In the genomic region with DNA sequence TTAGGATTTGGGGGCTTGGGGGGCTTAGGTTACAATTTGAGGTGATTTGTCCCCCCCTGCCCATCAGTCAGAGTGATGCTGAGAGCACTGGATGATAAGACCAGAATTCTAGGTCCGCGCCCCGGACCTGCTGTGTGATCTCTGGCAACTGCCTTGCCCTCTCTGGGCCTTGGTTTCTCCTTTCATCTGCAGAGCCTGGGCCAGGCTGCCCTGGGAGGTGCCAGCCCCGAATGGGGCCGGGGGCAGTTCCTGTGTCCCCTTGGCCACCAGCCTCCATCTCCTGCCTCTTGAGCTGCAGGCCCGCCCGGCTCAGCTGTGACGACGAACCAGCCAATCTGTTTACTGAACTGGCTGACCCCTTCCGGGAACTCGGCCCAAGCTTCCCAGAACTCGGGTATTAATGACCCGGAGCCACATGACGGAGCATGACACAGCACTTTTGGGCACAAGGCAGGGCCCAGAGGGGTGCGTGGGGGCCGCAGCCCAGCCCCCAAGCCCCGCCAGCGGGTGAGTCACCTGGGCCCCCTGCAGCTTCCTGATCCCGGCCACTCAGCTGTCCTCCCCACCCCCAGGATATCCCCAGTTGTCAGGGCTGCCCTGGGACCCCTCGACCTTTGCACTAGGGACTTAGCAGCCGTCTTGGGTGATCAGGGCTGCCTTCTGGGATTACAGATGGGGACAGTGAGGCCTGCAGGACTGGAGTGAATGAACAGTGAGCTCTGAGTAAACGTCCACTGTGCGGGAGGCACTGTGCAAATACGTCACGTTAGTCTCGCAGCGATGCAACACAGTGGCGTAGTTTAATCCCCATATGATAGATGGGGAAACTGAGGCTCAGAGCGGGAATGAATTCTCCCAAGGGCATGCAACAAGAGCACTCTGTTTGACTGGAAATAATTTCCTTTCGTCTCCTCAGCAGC, we compare ENCODE assay signal across 8 cellular contexts.
DNase-seq lines count a peak whose midpoint lies in the region; ATAC-seq, FAIRE-seq and TF ChIP-seq lines count a peak whose summit lies in the region.

No MANE protein-coding gene starts in this region.

- peak overlapping the region; percentile 27 for H4K8ac ChIP-seq in trophoblast cell (ENCODE audit: low read depth, low read length)

- H3K9ac ChIP-seq in trophoblast cell (ENCODE audit: low read length) = no peak overlapping the region

- no peak overlapping the region for H3K4me3 ChIP-seq in A549
- no peak overlapping the region for H3K4me3 ChIP-seq in trophoblast cell (ENCODE audit: low read depth, low read length)

- no peaks in the 10 kb centered on the region for H3K79me2 ChIP-seq in trophoblast cell (ENCODE audit: control insufficient read depth, insufficient read depth, low read length, poor library complexity)

- peak overlapping the region; percentile 68 for H2BK120ac ChIP-seq in trophoblast cell (ENCODE audit: insufficient read depth, low read length, poor library complexity)

- intact Hi-C loops in Right ventricle myocardium inferior (cut with DNase I) = no loop called here

- H3K4me1 ChIP-seq in A549 (peaks cover 77% of the 10 kb centered on the region), trophoblast cell (ENCODE audit: control insufficient read depth in 1 of 2, insufficient read depth in 2 of 2, low read length in 2 of 2) (peaks cover 4 to 6% of the 10 kb centered on the region in 2 experiments)

- peak; percentile 90 to 97 for TF ChIP-seq EP300 in A549 (IDR thresholded peaks at IDR 0.05)

- peak overlapping the region; percentile 46 for H2AFZ ChIP-seq in trophoblast cell (ENCODE audit: insufficient read depth, low read length, poor library complexity)

- no peak for FAIRE-seq in A549 (lab: Jason Lieb, UNC)

- peaks cover 5% of the 10 kb centered on the region for H3K79me1 ChIP-seq in trophoblast cell (ENCODE audit: low read length)

- ATAC-seq in A549 = peak; percentile 74 to 86
- ATAC-seq in activated CD8-positive, alpha-beta T cell treated with anti-CD3 and anti-CD28 coated beads, Interleukin-2, amount 10 ng/mL, durations not matched to agents 7 days and 5 days = no peak
- peak; percentile 84 for ATAC-seq in Right ventricle myocardium inferior
- ATAC-seq in GM18511 (IDR thresholded peaks at IDR 0.05; ENCODE audit: unreplicated experiment) = no peak
- ATAC-seq in GM18870 (IDR thresholded peaks at IDR 0.05; ENCODE audit: unreplicated experiment) = no peak
- ATAC-seq in GM19452 (IDR thresholded peaks at IDR 0.05; ENCODE audit: unreplicated experiment) = no peak

- peaks cover 30% of the 10 kb centered on the region for H3K4me1 Mint-ChIP-seq in activated CD8-positive, alpha-beta T cell treated with anti-CD3 and anti-CD28 coated beads, Interleukin-2, amount 10 ng/mL, durations not matched to agents 7 days and 5 days (ENCODE audit: low read depth)

- H2AK5ac ChIP-seq in trophoblast cell (ENCODE audit: low read length) = peak overlapping the region; percentile 32

- no peaks in the 10 kb centered on the region for H3K36me3 ChIP-seq in trophoblast cell (ENCODE audit: control insufficient read depth in 1 of 2, insufficient read depth in 2 of 2, low read length in 2 of 2)

- no peak; the same call in 2 of the 3 replicates for TF ChIP-seq CTCF in A549 (IDR thresholded peaks at IDR 0.05)

- H3K4me2 ChIP-seq in A549 (peak overlapping the region; percentile 49), trophoblast cell (ENCODE audit: low read length) (no peak overlapping the region)

- POLR2A ChIA-PET in A549 (lab: Yijun Ruan, JAX) = interaction anchor here (1.2 to 1.3 kb wide), 3 partner anchors 16 to 102 kb away, joined by 5 to 10 read pairs (median 6); a partner anchor contains a TSS
- POLR2A ChIA-PET in activated CD8-positive, alpha-beta T cell treated with anti-CD3 and anti-CD28 coated beads, Interleukin-2, amount 10 ng/mL, durations not matched to agents 7 days and 5 days (lab: Charles Lee) = no interaction called here

- H3K27ac ChIP-seq in A549 = peak overlapping the region; percentile 96
- no peak overlapping the region for H3K27ac ChIP-seq in trophoblast cell (ENCODE audit: low read depth, low read length)

- no peaks in the 10 kb centered on the region for H3K27me3 ChIP-seq in trophoblast cell (ENCODE audit: insufficient read depth, low read length)

- peak overlapping the region; percentile 41 for H3K14ac ChIP-seq in trophoblast cell (ENCODE audit: low read length)

- peak overlapping the region; percentile 42 for H3K18ac ChIP-seq in trophoblast cell (ENCODE audit: low read length)

- peaks cover 11% of the 10 kb centered on the region for H3K27me3 Mint-ChIP-seq in activated CD8-positive, alpha-beta T cell treated with anti-CD3 and anti-CD28 coated beads, Interleukin-2, amount 10 ng/mL, durations not matched to agents 7 days and 5 days (ENCODE audit: low read depth)

- peak; percentile 29 to 62; a peak in 4 of 5 replicates for TF ChIP-seq RAD21 in A549 (conservative IDR thresholded peaks at IDR 0.05 in 1 of 2, IDR thresholded peaks at IDR 0.05 in 1 of 2)

- H2BK5ac ChIP-seq in trophoblast cell (ENCODE audit: low read depth, low read length, poor library complexity) = no peak overlapping the region

- H3K9me3 ChIP-seq in A549 = 0 out of 3 replicates have a peak, but pooled peaks cover 2% of the 10 kb centered on the region
- peaks cover 4% of the 10 kb centered on the region for H3K9me3 ChIP-seq in trophoblast cell (ENCODE audit: insufficient read depth, low read depth, low read length)

- WGBS in A549 (ENCODE audit: missing lambda C conversion rate) = 11% methylated on average over 29 of the region's 30 CpGs
- WGBS in trophoblast cell (ENCODE audit: extremely low coverage, insufficient coverage, insufficient read length) = no CpG with 5 or more reads among the region's 30 CpGs

- H3K4me3 Mint-ChIP-seq in activated CD8-positive, alpha-beta T cell treated with anti-CD3 and anti-CD28 coated beads, Interleukin-2, amount 10 ng/mL, durations not matched to agents 7 days and 5 days = no peak overlapping the region

- no peaks in the 10 kb centered on the region for H3K36me3 Mint-ChIP-seq in activated CD8-positive, alpha-beta T cell treated with anti-CD3 and anti-CD28 coated beads, Interleukin-2, amount 10 ng/mL, durations not matched to agents 7 days and 5 days (ENCODE audit: low read depth)

- TF ChIP-seq POLR2A in A549 (IDR thresholded peaks at IDR 0.05; ENCODE audit: low read length) = no peak

- peak overlapping the region; percentile 48 for H4K12ac ChIP-seq in trophoblast cell (ENCODE audit: low read depth, low read length)

- no peaks in the 10 kb centered on the region for H3K9me3 Mint-ChIP-seq in activated CD8-positive, alpha-beta T cell treated with anti-CD3 and anti-CD28 coated beads, Interleukin-2, amount 10 ng/mL, durations not matched to agents 7 days and 5 days (ENCODE audit: insufficient read depth)

- H2BK12ac ChIP-seq in trophoblast cell (ENCODE audit: low read length) = peak overlapping the region; percentile 15

- peak; percentile 88 to 97 for DNase-seq in A549 (ENCODE audit: low read depth in 1 of 2, low spot score in 1 of 2)
- DNase-seq in HK-2 (ENCODE audit: unreplicated experiment) = peak; percentile 90
- DNase-seq in activated CD8-positive, alpha-beta T cell treated with anti-CD3 and anti-CD28 coated beads, Interleukin-2, amount 10 ng/mL, durations not matched to agents 7 days and 5 days = peak; percentile 39
- peak; percentile 96 for DNase-seq in Right ventricle myocardium inferior (ENCODE audit: missing footprints)
- DNase-seq in trophoblast cell = peak; percentile 50 to 73

- CTCF ChIA-PET in A549 (lab: Yijun Ruan, JAX) = interaction anchor here (0.8 to 2.3 kb wide), 8 partner anchors 8 to 101 kb away, joined by 3 to 14 read pairs (median 4); no protein-coding TSS in a partner anchor
- CTCF ChIA-PET in activated CD8-positive, alpha-beta T cell treated with anti-CD3 and anti-CD28 coated beads, Interleukin-2, amount 10 ng/mL, durations not matched to agents 7 days and 5 days (lab: Charles Lee) = no interaction called here

- peak overlapping the region; percentile 75 for H4K91ac ChIP-seq in trophoblast cell (ENCODE audit: low read depth, low read length)

- H3K4ac ChIP-seq in trophoblast cell (ENCODE audit: low read depth, low read length) = no peak overlapping the region

- peak overlapping the region; percentile 15 for H3K27ac Mint-ChIP-seq in activated CD8-positive, alpha-beta T cell treated with anti-CD3 and anti-CD28 coated beads, Interleukin-2, amount 10 ng/mL, durations not matched to agents 7 days and 5 days

- H3K23ac ChIP-seq in trophoblast cell (ENCODE audit: low read length) = no peak overlapping the region

TF ChIP-seq in A549, 52 proteins besides CTCF, POLR2A, EP300 and RAD21 (continues in another document):
- TF ChIP-seq ZNF302 (CRISPR knock-in tag; IDR thresholded peaks at IDR 0.05) (peak; percentile 75), CEBPB (IDR thresholded peaks at IDR 0.05) (peak in 1 of 2 experiments; percentile 52; a peak in 1 of 4 replicates)
- TF ChIP-seq, protein P1, sequence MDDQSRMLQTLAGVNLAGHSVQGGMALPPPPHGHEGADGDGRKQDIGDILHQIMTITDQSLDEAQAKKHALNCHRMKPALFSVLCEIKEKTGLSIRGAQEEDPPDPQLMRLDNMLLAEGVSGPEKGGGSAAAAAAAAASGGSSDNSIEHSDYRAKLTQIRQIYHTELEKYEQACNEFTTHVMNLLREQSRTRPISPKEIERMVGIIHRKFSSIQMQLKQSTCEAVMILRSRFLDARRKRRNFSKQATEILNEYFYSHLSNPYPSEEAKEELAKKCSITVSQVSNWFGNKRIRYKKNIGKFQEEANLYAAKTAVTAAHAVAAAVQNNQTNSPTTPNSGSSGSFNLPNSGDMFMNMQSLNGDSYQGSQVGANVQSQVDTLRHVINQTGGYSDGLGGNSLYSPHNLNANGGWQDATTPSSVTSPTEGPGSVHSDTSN (IDR thresholded peaks at IDR 0.05) = peak; percentile 76
- TF ChIP-seq, protein P2, sequence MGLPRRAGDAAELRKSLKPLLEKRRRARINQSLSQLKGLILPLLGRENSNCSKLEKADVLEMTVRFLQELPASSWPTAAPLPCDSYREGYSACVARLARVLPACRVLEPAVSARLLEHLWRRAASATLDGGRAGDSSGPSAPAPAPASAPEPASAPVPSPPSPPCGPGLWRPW (IDR thresholded peaks at IDR 0.05) = no peak
- TF ChIP-seq, protein P3, sequence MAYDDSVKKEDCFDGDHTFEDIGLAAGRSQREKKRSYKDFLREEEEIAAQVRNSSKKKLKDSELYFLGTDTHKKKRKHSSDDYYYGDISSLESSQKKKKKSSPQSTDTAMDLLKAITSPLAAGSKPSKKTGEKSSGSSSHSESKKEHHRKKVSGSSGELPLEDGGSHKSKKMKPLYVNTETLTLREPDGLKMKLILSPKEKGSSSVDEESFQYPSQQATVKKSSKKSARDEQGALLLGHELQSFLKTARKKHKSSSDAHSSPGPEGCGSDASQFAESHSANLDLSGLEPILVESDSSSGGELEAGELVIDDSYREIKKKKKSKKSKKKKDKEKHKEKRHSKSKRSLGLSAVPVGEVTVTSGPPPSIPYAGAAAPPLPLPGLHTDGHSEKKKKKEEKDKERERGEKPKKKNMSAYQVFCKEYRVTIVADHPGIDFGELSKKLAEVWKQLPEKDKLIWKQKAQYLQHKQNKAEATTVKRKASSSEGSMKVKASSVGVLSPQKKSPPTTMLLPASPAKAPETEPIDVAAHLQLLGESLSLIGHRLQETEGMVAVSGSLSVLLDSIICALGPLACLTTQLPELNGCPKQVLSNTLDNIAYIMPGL (CRISPR knock-in tag; IDR thresholded peaks at IDR 0.05; ENCODE audit: borderline replicate concordance) = no peak

Comparison
In these comparisons a context has a peak if more than half of its experiments do, and no peak if none do; other contexts are left out.
1. ATAC-seq: peak in A549 (2 of 2) and Right ventricle myocardium inferior (single experiment); none in activated CD8-positive, alpha-beta T cell treated with anti-CD3 and anti-CD28 coated beads, Interleukin-2, amount 10 ng/mL, durations not matched to agents 7 days and 5 days (single experiment), GM18511 (single experiment), GM18870 (single experiment) and GM19452 (single experiment).
2. DNase-seq: peak in every context shown above with its lines; median percentile 96 in Right ventricle myocardium inferior; 92 in A549; 90 in HK-2; 62 in trophoblast cell; 39 in activated CD8-positive, alpha-beta T cell treated with anti-CD3 and anti-CD28 coated beads, Interleukin-2, amount 10 ng/mL, durations not matched to agents 7 days and 5 days.